In the genomic region with DNA sequence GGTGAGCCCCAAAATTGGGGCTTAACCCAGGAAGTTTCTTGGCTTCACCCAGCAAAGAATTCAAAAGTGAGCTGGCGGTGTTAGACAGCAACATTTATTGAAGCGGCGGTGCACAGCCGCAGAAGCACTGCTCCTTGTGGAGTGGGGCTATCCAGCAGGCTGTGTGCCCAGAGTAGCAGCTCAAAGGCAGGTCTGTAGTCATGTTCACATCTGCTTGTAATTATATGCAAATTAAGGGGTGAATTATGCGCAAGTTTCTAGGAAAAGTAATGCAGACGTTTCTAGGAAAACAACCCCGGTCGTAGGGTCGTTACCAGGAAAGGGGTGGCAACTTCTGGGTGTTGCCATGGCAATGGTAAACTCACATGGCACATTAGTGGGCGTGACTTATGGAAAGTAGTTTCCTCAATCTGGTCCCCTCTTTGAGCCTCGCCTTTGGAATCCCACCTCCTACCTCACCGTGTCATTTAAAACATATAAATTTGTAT, we compare ENCODE assay signal across 8 cellular contexts. TPM values are rescaled to one million over a fixed set of nuclear protein-coding genes. Genes with fewer than 3 reads are reported as not detected.
A peak's percentile ranks its signal among the peaks of the same experiment; 100 is the strongest.
DNase-seq lines count a peak whose midpoint lies in the region; ATAC-seq and FAIRE-seq lines count a peak whose summit lies in the region.

No MANE protein-coding gene starts in this region.

- peaks cover 9% of the 10 kb centered on the region for H3K4me1 Mint-ChIP-seq in T-helper 2 cell treated with Interferon-gamma antibody and Interleukin-4, amounts not matched to agents 5 μg/mL and 100 μg/mL, for 36 hours (ENCODE audit: low read depth)

- H3K4me1 ChIP-seq in small intestine (ENCODE audit: control insufficient read depth in 2 of 2, insufficient read depth in 1 of 2, low read depth in 1 of 2, low read length in 1 of 2) = no peaks in the 10 kb centered on the region

- 14 to 27% (median 17%) methylated on average over 12 of the region's 12 CpGs for WGBS in small intestine, 3 donors

- H3K36me3 Mint-ChIP-seq in T-helper 2 cell treated with Interferon-gamma antibody and Interleukin-4, amounts not matched to agents 5 μg/mL and 100 μg/mL, for 36 hours (ENCODE audit: low read depth) = no peaks in the 10 kb centered on the region

- H3K9me3 Mint-ChIP-seq in T-helper 2 cell treated with Interferon-gamma antibody and Interleukin-4, amounts not matched to agents 5 μg/mL and 100 μg/mL, for 36 hours = no peaks in the 10 kb centered on the region

- peak overlapping the region; percentile 86 for H3K4me3 Mint-ChIP-seq in T-helper 2 cell treated with Interferon-gamma antibody and Interleukin-4, amounts not matched to agents 5 μg/mL and 100 μg/mL, for 36 hours

- H3K27ac Mint-ChIP-seq in T-helper 2 cell treated with Interferon-gamma antibody and Interleukin-4, amounts not matched to agents 5 μg/mL and 100 μg/mL, for 36 hours = peak overlapping the region; percentile 98

- H3K9me3 ChIP-seq in small intestine (ENCODE audit: control insufficient read depth, low read depth) = no peaks in the 10 kb centered on the region

- H3K4me3 ChIP-seq in iPS-11a (ENCODE audit: low read depth, low read length) (peak overlapping the region; percentile 31), small intestine (ENCODE audit: low read depth in 1 of 2, low read length in 2 of 2) (peak overlapping the region in 1 of 2 donors; percentile 27)

- H3K27me3 ChIP-seq in small intestine (ENCODE audit: control insufficient read depth in 2 of 2, insufficient read depth in 2 of 2, low read length in 2 of 2) = no peaks in the 10 kb centered on the region

- H3K27ac ChIP-seq in small intestine (ENCODE audit: low read depth in 1 of 2, low read length in 1 of 2) = no peak overlapping the region

- ATAC-seq in HG03432 (IDR thresholded peaks at IDR 0.05; ENCODE audit: unreplicated experiment) (peak; percentile 84), HG03460 (IDR thresholded peaks at IDR 0.05; ENCODE audit: unreplicated experiment) (no peak)

- H3K36me3 ChIP-seq in small intestine (ENCODE audit: control insufficient read depth in 2 of 2, insufficient read depth in 2 of 2, low read length in 2 of 2) = peaks cover 0 to 2% of the 10 kb centered on the region in 2 donors

- DNase-seq in ELF-1 (ENCODE audit: low read depth, low spot score) (peak; percentile 91), anterior cingulate cortex (lab: John Stamatoyannopoulos, UW) (peak in 44 of 58 donors; percentile 4 to 70 (median 32)), small intestine (peak; percentile 57), NCI-H187 (lab: John Stamatoyannopoulos, UW) (no peak)
- DNase-seq in T-helper 2 cell treated with Interferon-gamma antibody and Interleukin-4, amounts not matched to agents 5 μg/mL and 100 μg/mL, for 36 hours (ENCODE audit: low spot score) = peak; percentile 82

- no peaks in the 10 kb centered on the region for H3K27me3 Mint-ChIP-seq in T-helper 2 cell treated with Interferon-gamma antibody and Interleukin-4, amounts not matched to agents 5 μg/mL and 100 μg/mL, for 36 hours (ENCODE audit: low read depth)

- FAIRE-seq in small intestine (lab: Jason Lieb, UNC) = no peak

RNA-seq across cellular contexts. Expression of a gene that starts 13.7 kb away (rescaled TPM):
- 10 to 100 TPM; 10.8 to 15.0 (median 13.9) TPM for polyA plus RNA-seq in small intestine

RNA-seq across cellular contexts. Expression of a gene that starts 52.0 kb away (rescaled TPM):
- 10 to 100 TPM in 1 of 3 donors, 1 to 10 TPM in 2; 8.1 to 32.9 (median 8.1) TPM for polyA plus RNA-seq in small intestine

Comparison
In these comparisons a context has a peak if more than half of its experiments do, and no peak if none do; other contexts are left out.
1. DNase-seq: peak in ELF-1 (single experiment), T-helper 2 cell treated with Interferon-gamma antibody and Interleukin-4, amounts not matched to agents 5 μg/mL and 100 μg/mL, for 36 hours (single experiment), anterior cingulate cortex (44 of 58) and small intestine (single experiment); none in NCI-H187 (0 of 2).